ENCODE assay signal across 23 cellular contexts in genomic region chr1:165034136-165034535, GRCh38.
"Had no signal": no experiment of that assay in that cellular context is flagged by ENCODE, and none has a peak within 500 bp of the region (broad histone marks: within the 10 kb centered on the region; RNA-seq: fewer than 3 reads in every experiment).

No MANE protein-coding gene starts in this region.

- H3K4me1 ChIP-seq: adrenal gland, gastroesophageal sphincter, heart left ventricle, neural progenitor cell, psoas muscle, transverse colon had no signal

- DNase-seq: activated CD4-positive, alpha-beta T cell treated with anti-CD3 and anti-CD28 coated beads, Interleukin-2, amount 10 ng/mL, durations not matched to agents 24 days and 14 days; activated CD4-positive, CD25-positive, alpha-beta regulatory T cell; activated CD8-positive, alpha-beta T cell treated with anti-CD3 and anti-CD28 coated beads for 36 hours; activated naive CD4-positive, alpha-beta T cell treated with anti-CD3 and anti-CD28 coated beads, Interleukin-2, amount 10 ng/mL, durations not matched to agents 7 days and 5 days; activated T-cell treated with anti-CD3 and anti-CD28 coated beads, Interleukin-2, amount 50 U/mL, for 1 hour; adrenal gland; effector memory CD8-positive, alpha-beta T cell; heart left ventricle; kidney glomerular epithelial cell; left ventricle myocardium superior; mucosa of descending colon; naive thymus-derived CD4-positive, alpha-beta T cell; psoas muscle; right cardiac atrium; stimulated activated CD4-positive, alpha-beta T cell treated with anti-CD3 and anti-CD28 coated beads, Interleukin-15, amount 100 ng/mL, for 24 hours; stimulated activated CD4-positive, alpha-beta T cell treated with anti-CD3 and anti-CD28 coated beads, Interleukin-2, amount 100 ng/mL, for 48 hours; T1000; transverse colon had no signal

- H3K4me2 ChIP-seq: neural progenitor cell had no signal

- H3K36me3 ChIP-seq: adrenal gland, gastroesophageal sphincter, heart left ventricle, neural progenitor cell, transverse colon, vagina had no signal

- H3K9ac ChIP-seq: neural progenitor cell had no signal

- H3K27ac ChIP-seq: adrenal gland, epithelial cell of prostate, gastroesophageal sphincter, heart left ventricle, neural progenitor cell, psoas muscle, skin epidermis, transverse colon, vagina had no signal

- H3K4me3 ChIP-seq: adrenal gland, gastroesophageal sphincter, heart left ventricle, mucosa of descending colon, neural progenitor cell, psoas muscle, skin epidermis, transverse colon, vagina had no signal

- H3K9me3 ChIP-seq: adrenal gland, gastroesophageal sphincter, heart left ventricle, mucosa of descending colon, psoas muscle, transverse colon, vagina had no signal

- H3K27me3 ChIP-seq: adrenal gland, gastroesophageal sphincter, heart left ventricle, neural progenitor cell, transverse colon, vagina had no signal
